In the genomic region with DNA sequence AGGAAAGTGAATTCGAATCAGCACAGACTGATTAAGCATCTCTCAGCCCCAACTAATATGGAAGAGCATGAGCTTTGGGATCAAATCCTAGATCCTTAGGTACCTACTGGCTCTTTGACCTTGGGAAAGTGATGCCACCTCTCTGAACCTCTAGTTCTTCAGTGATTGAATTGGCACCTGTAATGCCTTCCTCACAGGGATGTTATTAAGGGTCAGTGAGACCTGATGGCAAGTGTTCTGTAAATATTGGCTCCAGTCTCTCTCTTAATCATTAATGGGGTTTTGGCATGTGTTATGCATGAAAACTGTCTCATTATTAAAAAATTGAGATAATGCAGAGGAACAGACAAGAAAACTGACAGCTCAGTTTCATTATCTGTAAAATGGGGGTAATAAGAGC, we compare ENCODE assay signal across 1 cellular context.
TF ChIP-seq lines count a peak whose summit lies in the region.

No MANE protein-coding gene starts in this region.

TF ChIP-seq in HepG2, 621 proteins besides CTCF, POLR2A, EP300 and RAD21 (continued from another document):
- TF ChIP-seq, protein P1, sequence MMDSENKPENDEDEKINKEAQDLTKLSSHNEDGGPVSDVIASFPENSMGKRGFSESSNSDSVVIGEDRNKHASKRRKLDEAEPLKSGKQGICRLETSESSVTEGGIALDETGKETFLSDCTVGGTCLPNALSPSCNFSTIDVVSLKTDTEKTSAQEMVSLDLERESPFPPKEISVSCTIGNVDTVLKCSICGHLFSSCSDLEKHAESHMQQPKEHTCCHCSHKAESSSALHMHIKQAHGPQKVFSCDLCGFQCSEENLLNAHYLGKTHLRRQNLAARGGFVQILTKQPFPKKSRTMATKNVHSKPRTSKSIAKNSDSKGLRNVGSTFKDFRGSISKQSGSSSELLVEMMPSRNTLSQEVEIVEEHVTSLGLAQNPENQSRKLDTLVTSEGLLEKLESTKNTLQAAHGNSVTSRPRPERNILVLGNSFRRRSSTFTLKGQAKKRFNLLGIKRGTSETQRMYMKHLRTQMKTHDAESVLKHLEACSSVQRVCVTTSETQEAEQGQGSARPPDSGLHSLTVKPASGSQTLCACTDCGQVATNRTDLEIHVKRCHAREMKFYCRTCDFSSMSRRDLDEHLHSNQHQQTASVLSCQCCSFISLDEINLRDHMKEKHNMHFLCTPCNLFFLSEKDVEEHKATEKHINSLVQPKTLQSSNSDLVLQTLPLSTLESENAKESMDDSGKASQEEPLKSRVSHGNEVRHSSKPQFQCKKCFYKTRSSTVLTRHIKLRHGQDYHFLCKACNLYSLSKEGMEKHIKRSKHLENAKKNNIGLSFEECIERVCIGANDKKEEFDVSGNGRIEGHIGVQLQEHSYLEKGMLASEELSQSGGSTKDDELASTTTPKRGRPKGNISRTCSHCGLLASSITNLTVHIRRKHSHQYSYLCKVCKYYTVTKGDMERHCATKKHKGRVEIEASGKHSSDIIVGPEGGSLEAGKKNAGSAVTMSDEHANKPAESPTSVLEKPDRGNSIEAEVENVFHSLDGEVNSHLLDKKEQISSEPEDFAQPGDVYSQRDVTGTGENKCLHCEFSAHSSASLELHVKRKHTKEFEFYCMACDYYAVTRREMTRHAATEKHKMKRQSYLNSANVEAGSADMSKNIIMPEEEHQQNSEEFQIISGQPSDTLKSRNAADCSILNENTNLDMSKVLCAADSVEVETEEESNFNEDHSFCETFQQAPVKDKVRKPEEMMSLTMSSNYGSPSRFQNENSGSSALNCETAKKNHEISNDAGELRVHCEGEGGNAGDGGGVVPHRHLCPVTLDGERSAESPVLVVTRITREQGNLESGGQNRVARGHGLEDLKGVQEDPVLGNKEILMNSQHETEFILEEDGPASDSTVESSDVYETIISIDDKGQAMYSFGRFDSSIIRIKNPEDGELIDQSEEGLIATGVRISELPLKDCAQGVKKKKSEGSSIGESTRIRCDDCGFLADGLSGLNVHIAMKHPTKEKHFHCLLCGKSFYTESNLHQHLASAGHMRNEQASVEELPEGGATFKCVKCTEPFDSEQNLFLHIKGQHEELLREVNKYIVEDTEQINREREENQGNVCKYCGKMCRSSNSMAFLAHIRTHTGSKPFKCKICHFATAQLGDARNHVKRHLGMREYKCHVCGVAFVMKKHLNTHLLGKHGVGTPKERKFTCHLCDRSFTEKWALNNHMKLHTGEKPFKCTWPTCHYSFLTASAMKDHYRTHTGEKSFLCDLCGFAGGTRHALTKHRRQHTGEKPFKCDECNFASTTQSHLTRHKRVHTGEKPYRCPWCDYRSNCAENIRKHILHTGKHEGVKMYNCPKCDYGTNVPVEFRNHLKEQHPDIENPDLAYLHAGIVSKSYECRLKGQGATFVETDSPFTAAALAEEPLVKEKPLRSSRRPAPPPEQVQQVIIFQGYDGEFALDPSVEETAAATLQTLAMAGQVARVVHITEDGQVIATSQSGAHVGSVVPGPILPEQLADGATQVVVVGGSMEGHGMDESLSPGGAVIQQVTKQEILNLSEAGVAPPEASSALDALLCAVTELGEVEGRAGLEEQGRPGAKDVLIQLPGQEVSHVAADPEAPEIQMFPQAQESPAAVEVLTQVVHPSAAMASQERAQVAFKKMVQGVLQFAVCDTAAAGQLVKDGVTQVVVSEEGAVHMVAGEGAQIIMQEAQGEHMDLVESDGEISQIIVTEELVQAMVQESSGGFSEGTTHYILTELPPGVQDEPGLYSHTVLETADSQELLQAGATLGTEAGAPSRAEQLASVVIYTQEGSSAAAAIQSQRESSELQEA (CRISPR knock-in tag; IDR thresholded peaks at IDR 0.05; ENCODE audit: not compliant biosample characterization), result no peak
- no peak for TF ChIP-seq HNF4A (CRISPR knock-in tag; IDR thresholded peaks at IDR 0.05)
- TF ChIP-seq ZNF317 (CRISPR knock-in tag; IDR thresholded peaks at IDR 0.05), result no peak
- TF ChIP-seq ZNF598 (CRISPR knock-in tag; IDR thresholded peaks at IDR 0.05; ENCODE audit: borderline replicate concordance), result no peak
- TF ChIP-seq KDM3A (CRISPR knock-in tag; IDR thresholded peaks at IDR 0.05; ENCODE audit: low read depth), result no peak
- TF ChIP-seq, protein P2, sequence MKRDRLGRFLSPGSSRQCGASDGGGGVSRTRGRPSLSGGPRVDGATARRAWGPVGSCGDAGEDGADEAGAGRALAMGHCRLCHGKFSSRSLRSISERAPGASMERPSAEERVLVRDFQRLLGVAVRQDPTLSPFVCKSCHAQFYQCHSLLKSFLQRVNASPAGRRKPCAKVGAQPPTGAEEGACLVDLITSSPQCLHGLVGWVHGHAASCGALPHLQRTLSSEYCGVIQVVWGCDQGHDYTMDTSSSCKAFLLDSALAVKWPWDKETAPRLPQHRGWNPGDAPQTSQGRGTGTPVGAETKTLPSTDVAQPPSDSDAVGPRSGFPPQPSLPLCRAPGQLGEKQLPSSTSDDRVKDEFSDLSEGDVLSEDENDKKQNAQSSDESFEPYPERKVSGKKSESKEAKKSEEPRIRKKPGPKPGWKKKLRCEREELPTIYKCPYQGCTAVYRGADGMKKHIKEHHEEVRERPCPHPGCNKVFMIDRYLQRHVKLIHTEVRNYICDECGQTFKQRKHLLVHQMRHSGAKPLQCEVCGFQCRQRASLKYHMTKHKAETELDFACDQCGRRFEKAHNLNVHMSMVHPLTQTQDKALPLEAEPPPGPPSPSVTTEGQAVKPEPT (CRISPR knock-in tag; IDR thresholded peaks at IDR 0.05; ENCODE audit: low read depth), result no peak
- TF ChIP-seq RXRA (CRISPR knock-in tag; IDR thresholded peaks at IDR 0.05), result no peak
